ENCODE assay signal across 22 cellular contexts in the genomic region with DNA sequence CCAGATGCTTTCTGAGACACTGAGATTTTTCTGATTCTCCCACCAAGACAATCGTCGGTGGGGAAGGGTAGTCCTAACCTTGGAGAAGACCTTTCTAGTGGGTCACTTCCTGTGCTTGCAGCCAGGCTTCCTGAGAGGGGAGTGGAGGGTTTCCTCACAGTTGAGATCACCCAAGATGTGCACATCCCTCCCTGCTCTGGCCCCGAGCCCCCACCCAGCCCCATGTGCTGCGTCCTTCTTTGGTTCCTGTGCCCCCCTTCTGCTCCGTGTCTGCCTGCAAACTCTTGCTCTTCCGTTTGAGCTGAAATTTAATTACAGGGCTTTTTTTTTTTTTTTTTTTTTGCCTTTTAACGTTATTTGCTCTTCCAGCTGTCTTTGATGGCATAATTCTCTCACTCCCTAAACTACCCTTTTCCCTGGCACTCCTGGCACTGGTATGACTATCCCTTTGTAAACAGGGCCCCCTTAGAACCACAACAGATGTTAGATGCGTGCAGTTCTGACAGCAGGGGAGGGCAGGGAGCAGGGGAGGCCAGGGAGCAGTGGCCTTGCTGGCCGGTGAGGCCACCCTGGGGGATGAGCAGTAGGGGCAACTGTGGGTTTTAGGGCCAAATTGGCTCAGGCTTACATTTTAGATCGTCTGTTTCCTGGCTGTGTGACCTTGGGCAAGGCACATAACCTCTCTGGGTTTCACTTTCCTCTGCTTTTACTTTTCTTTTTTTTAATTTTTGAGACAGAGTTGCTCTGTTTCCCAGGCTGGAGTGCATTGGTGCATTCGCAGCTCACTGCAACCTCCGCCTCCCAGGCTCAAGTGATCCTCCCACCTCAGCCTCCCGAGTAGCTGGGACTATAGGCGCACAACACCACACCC.
DNase-seq lines count a peak whose midpoint lies in the region; ATAC-seq lines count a peak whose summit lies in the region.
"Had no signal": no experiment of that assay in that cellular context is flagged by ENCODE, and none has a peak within 500 bp of the region (broad histone marks: within the 10 kb centered on the region; RNA-seq: fewer than 3 reads in every experiment).

No MANE protein-coding gene starts in this region.

- H3K9me3 Mint-ChIP-seq in activated naive CD8-positive, alpha-beta T cell treated with anti-CD3 and anti-CD28 coated beads, Interleukin-2, amount 10 ng/mL, durations not matched to agents 7 days and 5 days, result no peaks in the 10 kb centered on the region
- H3K9me3 Mint-ChIP-seq in activated naive CD8-positive, alpha-beta T cell treated with anti-CD3 and anti-CD28 coated beads, Interleukin-2, amount 50 U/mL, for 24 hours, result no peaks in the 10 kb centered on the region
- H3K9me3 Mint-ChIP-seq: activated T-helper 17 cell treated with anti-CD3 and anti-CD28 coated beads, Interleukin-2, amount 50 U/mL, for 72 hours; CD4-positive, alpha-beta T cell; stimulated activated effector memory CD8-positive, alpha-beta T cell treated with anti-CD3 and anti-CD28 coated beads, Interleukin-12 subunit alpha, Interleukin-12 subunit beta, amount 100 ng/mL, for 72 hours had no signal

- ATAC-seq in activated naive CD8-positive, alpha-beta T cell treated with anti-CD3 and anti-CD28 coated beads, Interleukin-2, amount 10 ng/mL, durations not matched to agents 7 days and 5 days (ENCODE audit: low read depth), result no peak
- ATAC-seq in activated naive CD8-positive, alpha-beta T cell treated with anti-CD3 and anti-CD28 coated beads, Interleukin-2, amount 50 U/mL, for 24 hours, result no peak
- ATAC-seq in GM18511 (IDR thresholded peaks at IDR 0.05; ENCODE audit: unreplicated experiment) (no peak), HG02759 (IDR thresholded peaks at IDR 0.05; ENCODE audit: unreplicated experiment) (no peak)
- ATAC-seq: activated CD4-positive, alpha-beta T cell treated with anti-CD3 and anti-CD28 coated beads for 36 hours; activated T-helper 17 cell treated with anti-CD3 and anti-CD28 coated beads, Interleukin-2, amount 50 U/mL, for 72 hours; body of pancreas; GM12878; heart right ventricle; left lung; stimulated activated effector memory CD8-positive, alpha-beta T cell treated with anti-CD3 and anti-CD28 coated beads, Interleukin-12 subunit alpha, Interleukin-12 subunit beta, amount 100 ng/mL, for 72 hours had no signal

- peak overlapping the region; percentile 64 for H3K27ac Mint-ChIP-seq in activated naive CD8-positive, alpha-beta T cell treated with anti-CD3 and anti-CD28 coated beads, Interleukin-2, amount 10 ng/mL, durations not matched to agents 7 days and 5 days
- H3K27ac Mint-ChIP-seq in activated naive CD8-positive, alpha-beta T cell treated with anti-CD3 and anti-CD28 coated beads, Interleukin-2, amount 50 U/mL, for 24 hours, result no peak overlapping the region
- H3K27ac Mint-ChIP-seq: activated CD4-positive, alpha-beta T cell treated with anti-CD3 and anti-CD28 coated beads for 36 hours; activated T-helper 17 cell treated with anti-CD3 and anti-CD28 coated beads, Interleukin-2, amount 50 U/mL, for 72 hours; CD4-positive, alpha-beta T cell; stimulated activated effector memory CD8-positive, alpha-beta T cell treated with anti-CD3 and anti-CD28 coated beads, Interleukin-12 subunit alpha, Interleukin-12 subunit beta, amount 100 ng/mL, for 72 hours had no signal

- H3K4me1 Mint-ChIP-seq in activated naive CD8-positive, alpha-beta T cell treated with anti-CD3 and anti-CD28 coated beads, Interleukin-2, amount 10 ng/mL, durations not matched to agents 7 days and 5 days, result peaks cover 9% of the 10 kb centered on the region
- H3K4me1 Mint-ChIP-seq in activated naive CD8-positive, alpha-beta T cell treated with anti-CD3 and anti-CD28 coated beads, Interleukin-2, amount 50 U/mL, for 24 hours, result peaks cover 5% of the 10 kb centered on the region
- H3K4me1 Mint-ChIP-seq: activated T-helper 17 cell treated with anti-CD3 and anti-CD28 coated beads, Interleukin-2, amount 50 U/mL, for 72 hours; stimulated activated effector memory CD8-positive, alpha-beta T cell treated with anti-CD3 and anti-CD28 coated beads, Interleukin-12 subunit alpha, Interleukin-12 subunit beta, amount 100 ng/mL, for 72 hours had no signal

- no peak for DNase-seq in activated naive CD8-positive, alpha-beta T cell treated with anti-CD3 and anti-CD28 coated beads, Interleukin-2, amount 10 ng/mL, durations not matched to agents 7 days and 5 days
- DNase-seq in activated naive CD8-positive, alpha-beta T cell treated with anti-CD3 and anti-CD28 coated beads, Interleukin-2, amount 50 U/mL, for 24 hours, result no peak
- DNase-seq in NCI-H69 (lab: John Stamatoyannopoulos, UW) (peak; percentile 96), dermis blood vessel endothelial cell (peak; percentile 32), NCI-H2227 (lab: John Stamatoyannopoulos, UW; ENCODE audit: unreplicated experiment) (no peak)
- no peak for DNase-seq in activated naive CD4-positive, alpha-beta T cell (lab: John Stamatoyannopoulos, UW)
- DNase-seq: activated CD4-positive, alpha-beta T cell treated with anti-CD3 and anti-CD28 coated beads for 36 hours; body of pancreas; CD4-positive, alpha-beta T cell; GM23248; heart right ventricle; KG1; left lung; midbrain; NCI-H1436 treated with DMSO at 0.1 percent for 48 hours; NCI-H226; sigmoid colon had no signal

- H3K4me3 Mint-ChIP-seq in activated naive CD8-positive, alpha-beta T cell treated with anti-CD3 and anti-CD28 coated beads, Interleukin-2, amount 10 ng/mL, durations not matched to agents 7 days and 5 days, result peak overlapping the region; percentile 32
- no peak overlapping the region for H3K4me3 Mint-ChIP-seq in activated naive CD8-positive, alpha-beta T cell treated with anti-CD3 and anti-CD28 coated beads, Interleukin-2, amount 50 U/mL, for 24 hours
- H3K4me3 Mint-ChIP-seq: activated CD4-positive, alpha-beta T cell treated with anti-CD3 and anti-CD28 coated beads for 36 hours; activated T-helper 17 cell treated with anti-CD3 and anti-CD28 coated beads, Interleukin-2, amount 50 U/mL, for 72 hours; CD4-positive, alpha-beta T cell; stimulated activated effector memory CD8-positive, alpha-beta T cell treated with anti-CD3 and anti-CD28 coated beads, Interleukin-12 subunit alpha, Interleukin-12 subunit beta, amount 100 ng/mL, for 72 hours had no signal

- POLR2A ChIA-PET in activated naive CD8-positive, alpha-beta T cell treated with anti-CD3 and anti-CD28 coated beads, Interleukin-2, amount 10 ng/mL, durations not matched to agents 7 days and 5 days (lab: Charles Lee), result interaction anchor here (0.6 kb wide), 1 partner anchor 171 kb away, joined by 4 read pairs; no protein-coding TSS in a partner anchor

- peaks cover 3% of the 10 kb centered on the region for H3K27me3 Mint-ChIP-seq in activated naive CD8-positive, alpha-beta T cell treated with anti-CD3 and anti-CD28 coated beads, Interleukin-2, amount 10 ng/mL, durations not matched to agents 7 days and 5 days
- H3K27me3 Mint-ChIP-seq in activated naive CD8-positive, alpha-beta T cell treated with anti-CD3 and anti-CD28 coated beads, Interleukin-2, amount 50 U/mL, for 24 hours, result no peaks in the 10 kb centered on the region
- H3K27me3 Mint-ChIP-seq: CD4-positive, alpha-beta T cell had no signal

- no peaks in the 10 kb centered on the region for H3K36me3 Mint-ChIP-seq in activated naive CD8-positive, alpha-beta T cell treated with anti-CD3 and anti-CD28 coated beads, Interleukin-2, amount 10 ng/mL, durations not matched to agents 7 days and 5 days
- H3K36me3 Mint-ChIP-seq in activated naive CD8-positive, alpha-beta T cell treated with anti-CD3 and anti-CD28 coated beads, Interleukin-2, amount 50 U/mL, for 24 hours (ENCODE audit: low read depth), result no peaks in the 10 kb centered on the region
- H3K36me3 Mint-ChIP-seq: stimulated activated effector memory CD8-positive, alpha-beta T cell treated with anti-CD3 and anti-CD28 coated beads, Interleukin-12 subunit alpha, Interleukin-12 subunit beta, amount 100 ng/mL, for 72 hours had no signal

Comparison
In these comparisons a context has a peak if more than half of its experiments do, and no peak if none do; other contexts are left out.
1. DNase-seq: peak in NCI-H69 (single experiment) and dermis blood vessel endothelial cell (single experiment); none in activated naive CD8-positive, alpha-beta T cell treated with anti-CD3 and anti-CD28 coated beads, Interleukin-2, amount 10 ng/mL, durations not matched to agents 7 days and 5 days (single experiment), activated naive CD8-positive, alpha-beta T cell treated with anti-CD3 and anti-CD28 coated beads, Interleukin-2, amount 50 U/mL, for 24 hours (single experiment), NCI-H2227 (single experiment) and activated naive CD4-positive, alpha-beta T cell (0 of 4).